ENCODE assay signal across 1 cellular context in genomic region chr18:62767321-62767720, GRCh38.
TF ChIP-seq lines count a peak whose summit lies in the region.

No MANE protein-coding gene starts in this region.

TF ChIP-seq in SK-N-SH, 30 proteins besides CTCF, POLR2A, EP300 and RAD21 (continued from another document):
- no peak for TF ChIP-seq POLR2AphosphoS5 (IDR thresholded peaks at IDR 0.05; ENCODE audit: low read depth, low read length)
- TF ChIP-seq SIN3A (IDR thresholded peaks at IDR 0.05; ENCODE audit: borderline replicate concordance, low read depth, low read length): no peak
- no peak for TF ChIP-seq USF2 (IDR thresholded peaks at IDR 0.05; ENCODE audit: borderline replicate concordance, low read depth, low read length)
TF ChIP-seq in SK-N-SH: peak in this region for 0.
